1 cellular context compared by ENCODE assay signal in the genomic region with DNA sequence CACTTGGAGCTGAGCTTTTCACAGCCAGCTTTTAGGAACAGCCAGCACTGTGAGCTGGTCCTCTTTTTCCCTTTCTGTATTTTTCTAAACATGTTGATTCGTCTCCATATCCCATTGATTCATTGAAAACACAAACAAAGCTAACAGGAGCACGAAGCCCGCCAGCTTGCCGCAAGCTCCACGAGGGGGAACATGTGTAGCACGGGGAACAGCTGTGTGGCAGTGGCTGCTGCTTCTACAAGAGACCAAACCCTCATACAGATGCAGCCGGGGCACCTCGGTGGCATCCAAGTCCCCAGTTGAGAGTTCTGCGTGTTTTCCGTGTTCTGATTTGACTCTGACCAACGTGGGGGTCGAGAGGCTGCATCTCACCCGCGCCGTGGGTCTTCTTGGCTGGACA.
TF ChIP-seq lines count a peak whose summit lies in the region.

No MANE protein-coding gene starts in this region.

TF ChIP-seq in WTC11, 78 proteins besides CTCF, POLR2A, EP300 and RAD21 (continued from another document):
- no peak for TF ChIP-seq FOXP4 (CRISPR knock-in tag; IDR thresholded peaks at IDR 0.05)
